Comparison of ENCODE assay signal across 25 cellular contexts in genomic region chr15:96393209-96393513, GRCh38.
"Had no signal": no experiment of that assay in that cellular context is flagged by ENCODE, and none has a peak within 500 bp of the region (broad histone marks: within the 10 kb centered on the region; RNA-seq: fewer than 3 reads in every experiment).

No MANE protein-coding gene starts in this region.

- H3K27me3 ChIP-seq: SJSA1 had no signal

- H3K36me3 ChIP-seq: SJSA1 had no signal

- DNase-seq: activated CD4-positive, alpha-beta memory T cell treated with anti-CD3 and anti-CD28 coated beads for 36 hours; activated CD4-positive, alpha-beta T cell treated with anti-CD3 and anti-CD28 coated beads, Interleukin-2, amount 10 ng/mL, durations not matched to agents 7 days and 5 days; activated CD4-positive, CD25-positive, alpha-beta regulatory T cell; activated CD8-positive, alpha-beta memory T cell treated with anti-CD3 and anti-CD28 coated beads for 24 hours; activated effector memory CD4-positive, alpha-beta T cell treated with anti-CD3 and anti-CD28 coated beads, Interleukin-2, amount 50 U/mL, for 16 hours; activated naive CD4-positive, alpha-beta T cell treated with Interleukin-2 at 50 U/mL for 16 hours; activated T-cell treated with anti-CD3 and anti-CD28 coated beads, Interleukin-2, amount 50 U/mL, for 4 hours; cerebellar nuclear complex; NCI-H1048; NCI-H1930; NCI-H2107; NCI-H345; NCI-H510A; NCI-H526 treated with DMSO at 0.1 percent for 48 hours; NCI-H82; NK-92 treated with Interleukin-12 subunit alpha and Interleukin-12 subunit beta, amount 100 ng/mL, for 24 hours; SHP77; T-helper 17 cell; T1000 had no signal

- H3K4me3 ChIP-seq: SJSA1 had no signal

- H3K4me3 Mint-ChIP-seq: activated CD4-positive, alpha-beta memory T cell treated with anti-CD3 and anti-CD28 coated beads for 36 hours; activated CD4-positive, alpha-beta T cell treated with anti-CD3 and anti-CD28 coated beads, Interleukin-2, amount 10 ng/mL, durations not matched to agents 7 days and 5 days; activated naive CD8-positive, alpha-beta T cell; activated T-cell treated with anti-CD3 and anti-CD28 coated beads, Interleukin-2, amount 50 U/mL, for 4 hours; IgD-negative memory B cell; T-helper 17 cell had no signal

- H3K27ac Mint-ChIP-seq: activated CD4-positive, alpha-beta memory T cell treated with anti-CD3 and anti-CD28 coated beads for 36 hours; activated CD4-positive, alpha-beta T cell treated with anti-CD3 and anti-CD28 coated beads, Interleukin-2, amount 10 ng/mL, durations not matched to agents 7 days and 5 days; activated naive CD8-positive, alpha-beta T cell; IgD-negative memory B cell; T-helper 17 cell had no signal

- H3K36me3 Mint-ChIP-seq: activated CD4-positive, alpha-beta memory T cell treated with anti-CD3 and anti-CD28 coated beads for 36 hours; activated naive CD8-positive, alpha-beta T cell; IgD-negative memory B cell had no signal

- H3K27ac ChIP-seq: SJSA1, VCaP had no signal

- FAIRE-seq: RCC 7860, TTC549 had no signal

- H3K9me3 ChIP-seq: SJSA1 had no signal

- H3K4me1 Mint-ChIP-seq: activated CD4-positive, alpha-beta T cell treated with anti-CD3 and anti-CD28 coated beads, Interleukin-2, amount 10 ng/mL, durations not matched to agents 7 days and 5 days; IgD-negative memory B cell; T-helper 17 cell had no signal

- ATAC-seq: activated T-cell treated with anti-CD3 and anti-CD28 coated beads, Interleukin-2, amount 50 U/mL, for 4 hours; T-helper 17 cell had no signal

- H3K27me3 Mint-ChIP-seq: activated CD4-positive, alpha-beta T cell treated with anti-CD3 and anti-CD28 coated beads, Interleukin-2, amount 10 ng/mL, durations not matched to agents 7 days and 5 days; IgD-negative memory B cell; T-helper 17 cell had no signal

- H3K9me3 Mint-ChIP-seq: activated CD4-positive, alpha-beta T cell treated with anti-CD3 and anti-CD28 coated beads, Interleukin-2, amount 10 ng/mL, durations not matched to agents 7 days and 5 days; activated T-cell treated with anti-CD3 and anti-CD28 coated beads, Interleukin-2, amount 50 U/mL, for 4 hours had no signal
